9 cellular contexts compared by ENCODE assay signal in genomic region chr2:84781942-84782716, GRCh38.
DNase-seq lines count a peak whose midpoint lies in the region; ATAC-seq and TF ChIP-seq lines count a peak whose summit lies in the region.
"Had no signal": no experiment of that assay in that cellular context is flagged by ENCODE, and none has a peak within 500 bp of the region (broad histone marks: within the 10 kb centered on the region; RNA-seq: fewer than 3 reads in every experiment).

No MANE protein-coding gene starts in this region.

- peak overlapping the region; percentile 84 to 96 (median 91) for H3K27ac Mint-ChIP-seq in naive thymus-derived CD4-positive, alpha-beta T cell

- H3K27ac ChIP-seq in right atrium auricular region (no peak overlapping the region), esophagus squamous epithelium (peak overlapping the region in 1 of 4 donors; percentile 53)
- peak overlapping the region; percentile 64 for H3K27ac ChIP-seq in naive thymus-derived CD4-positive, alpha-beta T cell (ENCODE audit: low read depth, low read length)
- H3K27ac ChIP-seq: C4-2B had no signal

- H3K9me3 ChIP-seq in right atrium auricular region: no peaks in the 10 kb centered on the region
- no peaks in the 10 kb centered on the region for H3K9me3 ChIP-seq in naive thymus-derived CD4-positive, alpha-beta T cell (ENCODE audit: control insufficient read depth in 2 of 3, low read length in 3 of 3)
- peaks cover 0 to under 1% (median 0%) of the 10 kb centered on the region in 3 donors for H3K9me3 ChIP-seq in esophagus squamous epithelium

- H3K27me3 ChIP-seq in right atrium auricular region: no peaks in the 10 kb centered on the region
- no peaks in the 10 kb centered on the region for H3K27me3 ChIP-seq in naive thymus-derived CD4-positive, alpha-beta T cell (ENCODE audit: control insufficient read depth in 2 of 2, insufficient read depth in 2 of 2, low read length in 2 of 2)
- H3K27me3 ChIP-seq in esophagus squamous epithelium: no peaks in the 10 kb centered on the region

- TF ChIP-seq CTCF in right atrium auricular region (IDR thresholded peaks at IDR 0.05) (no peak), esophagus squamous epithelium (IDR thresholded peaks at IDR 0.05) (no peak)

- no peaks in the 10 kb centered on the region for H3K4me1 ChIP-seq in right atrium auricular region
- H3K4me1 ChIP-seq in naive thymus-derived CD4-positive, alpha-beta T cell (ENCODE audit: control insufficient read depth in 2 of 2, insufficient read depth in 2 of 2, low read length in 2 of 2): peaks cover 52 to 75% of the 10 kb centered on the region in 2 donors
- peaks cover 0 to 10% (median 0%) of the 10 kb centered on the region in 3 donors for H3K4me1 ChIP-seq in esophagus squamous epithelium

- H3K4me3 ChIP-seq in right atrium auricular region: no peak overlapping the region
- no peak overlapping the region for H3K4me3 ChIP-seq in Jurkat, Clone E6-1 (ENCODE audit: low read length)
- H3K4me3 ChIP-seq in naive thymus-derived CD4-positive, alpha-beta T cell (ENCODE audit: low read length): peak overlapping the region; percentile 18
- no peak overlapping the region for H3K4me3 ChIP-seq in esophagus squamous epithelium

- no peaks in the 10 kb centered on the region for H3K36me3 ChIP-seq in right atrium auricular region
- H3K36me3 ChIP-seq in naive thymus-derived CD4-positive, alpha-beta T cell (ENCODE audit: control insufficient read depth in 2 of 3, insufficient read depth in 3 of 3, low read length in 3 of 3): no peaks in the 10 kb centered on the region
- H3K36me3 ChIP-seq in esophagus squamous epithelium: no peaks in the 10 kb centered on the region

- CTCF ChIA-PET in naive thymus-derived CD4-positive, alpha-beta T cell (lab: Charles Lee): interaction anchor here (0.9 to 2.6 kb wide), 4 partner anchors 35 to 143 kb away, joined by 3 to 11 read pairs (median 4); no protein-coding TSS in a partner anchor

- peaks cover 50 to 92% (median 87%) of the 10 kb centered on the region in 7 donors for H3K4me1 Mint-ChIP-seq in naive thymus-derived CD4-positive, alpha-beta T cell

- H3K36me3 Mint-ChIP-seq in naive thymus-derived CD4-positive, alpha-beta T cell: peaks cover 0 to 55% (median 15%) of the 10 kb centered on the region in 5 donors

- TF ChIP-seq POLR2A in esophagus squamous epithelium (IDR thresholded peaks at IDR 0.05): no peak

- ATAC-seq in left cardiac atrium (peak; percentile 63 to 75), GM18873 (IDR thresholded peaks at IDR 0.05; ENCODE audit: low FRiP score, unreplicated experiment) (no peak)
- peak; percentile 87 for ATAC-seq in naive thymus-derived CD4-positive, alpha-beta T cell

- H3K4me3 Mint-ChIP-seq in naive thymus-derived CD4-positive, alpha-beta T cell: peak overlapping the region in 9 of 10 donors; percentile 54 to 85 (median 73)

- DNase-seq in left cardiac atrium: no peak
- no peak for DNase-seq in right atrium auricular region (ENCODE audit: low spot score)
- DNase-seq in Jurkat, Clone E6-1 (ENCODE audit: low read depth, low spot score): peak; percentile 17
- DNase-seq in activated T-cell treated with anti-CD3 and anti-CD28 coated beads, Interleukin-2, amount 50 U/mL, for 1 hour: peak; percentile 44
- DNase-seq in naive thymus-derived CD4-positive, alpha-beta T cell: peak in 8 of 9 donors; percentile 29 to 72 (median 57)
- no peak for DNase-seq in esophagus squamous epithelium (lab: John Stamatoyannopoulos, UW)
- DNase-seq in T1000 (lab: John Stamatoyannopoulos, UW): no peak

- POLR2A ChIA-PET in naive thymus-derived CD4-positive, alpha-beta T cell (lab: Charles Lee): interaction anchor here (0.7 to 4.2 kb wide), 20 partner anchors 11 to 144 kb away, joined by 3 to 39 read pairs (median 5); partner anchors contain the start of gene TRABD2A

- H3K27me3 Mint-ChIP-seq in naive thymus-derived CD4-positive, alpha-beta T cell: no peaks in the 10 kb centered on the region

- 27 to 33% methylated on average over 3 of the region's 3 CpGs for WGBS in esophagus squamous epithelium, 2 donors

- intact Hi-C loops in left cardiac atrium (cut with DNase I): no loop called here
- intact Hi-C loops in naive thymus-derived CD4-positive, alpha-beta T cell (cut with micrococcal nuclease): loop anchor here (1.0 to 5.0 kb wide), 13 partner anchors 15 to 265 kb away; partner anchors contain the start of gene DNAH6 (in 1 of the 2)
- intact Hi-C loops in esophagus squamous epithelium (cut with DNase I): no loop called here

- H3K9me3 Mint-ChIP-seq in naive thymus-derived CD4-positive, alpha-beta T cell: peaks cover 0 to 32% (median 8%) of the 10 kb centered on the region in 11 donors

Comparison
In these comparisons a context has a peak if more than half of its experiments do, and no peak if none do; other contexts are left out.
1. DNase-seq: peak in Jurkat, Clone E6-1 (single experiment), activated T-cell treated with anti-CD3 and anti-CD28 coated beads, Interleukin-2, amount 50 U/mL, for 1 hour (single experiment) and naive thymus-derived CD4-positive, alpha-beta T cell (8 of 9); none in left cardiac atrium (single experiment), right atrium auricular region (single experiment), esophagus squamous epithelium (single experiment) and T1000 (single experiment).
2. intact Hi-C loops: an anchor here in naive thymus-derived CD4-positive, alpha-beta T cell (1.0 to 5.0 kb wide); none called in left cardiac atrium and esophagus squamous epithelium.